ENCODE assay signal across 8 cellular contexts in genomic region chr1:84504580-84505021, GRCh38. TPM values are rescaled to one million over a fixed set of nuclear protein-coding genes. Genes with fewer than 3 reads are reported as not detected.
DNase-seq lines count a peak whose midpoint lies in the region; ATAC-seq and TF ChIP-seq lines count a peak whose summit lies in the region.

No MANE protein-coding gene starts in this region.

- peaks cover 1% of the 10 kb centered on the region for H3K4me1 ChIP-seq in ovary (ENCODE audit: insufficient read depth)

- TF ChIP-seq POLR2A in erythroblast (IDR thresholded peaks at IDR 0.05; ENCODE audit: low read length) (no peak), ovary (IDR thresholded peaks at IDR 0.05) (no peak)

- no peaks in the 10 kb centered on the region for H3K27me3 ChIP-seq in ovary

- H3K27ac ChIP-seq in RWPE1 (no peak overlapping the region), ovary (peak overlapping the region in 1 of 2 donors; percentile 93)

- H3K9me3 Mint-ChIP-seq in activated T-cell treated with anti-CD3 and anti-CD28 coated beads, Interleukin-2, amount 50 U/mL, for 72 hours, result no peaks in the 10 kb centered on the region

- peak in 1 of 2 donors; percentile 3 for ATAC-seq in activated T-cell treated with anti-CD3 and anti-CD28 coated beads, Interleukin-2, amount 50 U/mL, for 72 hours (replicated peaks in 1 of 2)

- CTCF ChIA-PET in RWPE1 (lab: Yijun Ruan, JAX), result interaction anchor here (1.3 kb wide), 1 partner anchor 115 kb away, joined by 7 read pairs; no protein-coding TSS in a partner anchor

- no peak for TF ChIP-seq CTCF in RWPE1 (conservative IDR thresholded peaks at IDR 0.05; ENCODE audit: low read depth)
- TF ChIP-seq CTCF in ovary (IDR thresholded peaks at IDR 0.05), result no peak

- peak in 1 of 2 donors; percentile 17 for DNase-seq in activated T-cell treated with anti-CD3 and anti-CD28 coated beads, Interleukin-2, amount 50 U/mL, for 72 hours
- no peak for DNase-seq in activated T-cell treated with anti-CD3 and anti-CD28 coated beads, Interleukin-2, amount 50 U/mL, for 1 hour
- DNase-seq in RWPE1 (ENCODE audit: low spot score) (peak; percentile 15), erythroblast (lab: John Stamatoyannopoulos, UW) (peak; percentile 50 to 63), ovary (no peak), NAMALWA (ENCODE audit: low spot score) (no peak), NCI-H1436 treated with DMSO at 0.1 percent for 48 hours (lab: John Stamatoyannopoulos, UW) (no peak), NCI-H748 treated with DMSO at 0.1 percent for 48 hours (lab: John Stamatoyannopoulos, UW) (no peak)

- peak overlapping the region; percentile 95 to 100 for H3K4me3 Mint-ChIP-seq in activated T-cell treated with anti-CD3 and anti-CD28 coated beads, Interleukin-2, amount 50 U/mL, for 72 hours

- TF ChIP-seq EP300 in ovary (IDR thresholded peaks at IDR 0.05), result no peak

- peaks cover 42% of the 10 kb centered on the region for H3K4me1 Mint-ChIP-seq in activated T-cell treated with anti-CD3 and anti-CD28 coated beads, Interleukin-2, amount 50 U/mL, for 72 hours (ENCODE audit: low read depth)

- peak overlapping the region; percentile 49 for H3K4me3 ChIP-seq in ovary

- intact Hi-C loops in ovary (cut with DNase I), result loop anchor here in 3 of 4 donors (10.0 kb wide), 2 partner anchors 60 to 70 kb away; partner anchors contain the start of gene CTBS (in 2 of the 3)

- peaks cover 12 to 21% of the 10 kb centered on the region in 2 donors for H3K36me3 Mint-ChIP-seq in activated T-cell treated with anti-CD3 and anti-CD28 coated beads, Interleukin-2, amount 50 U/mL, for 72 hours (ENCODE audit: insufficient read depth in 2 of 2)

- H3K36me3 ChIP-seq in ovary, result no peaks in the 10 kb centered on the region

- POLR2A ChIA-PET in RWPE1 (lab: Yijun Ruan, JAX; ENCODE audit: low non-redundant PET), result no interaction called here

- no peaks in the 10 kb centered on the region for H3K27me3 Mint-ChIP-seq in activated T-cell treated with anti-CD3 and anti-CD28 coated beads, Interleukin-2, amount 50 U/mL, for 72 hours (ENCODE audit: low read depth)

- H3K9me3 ChIP-seq in ovary, result no peaks in the 10 kb centered on the region

- H3K27ac Mint-ChIP-seq in activated T-cell treated with anti-CD3 and anti-CD28 coated beads, Interleukin-2, amount 50 U/mL, for 72 hours, result peak overlapping the region; percentile 100

- WGBS in ovary, 3 donors, result 13 to 15% (median 14%) methylated on average over 6 of the region's 6 CpGs

RNA-seq across cellular contexts. Expression of gene SPATA1, which starts 1.6 kb away (rescaled TPM):
- 1 to 10 TPM; 2.3 to 2.9 TPM for total RNA-seq in activated T-cell treated with anti-CD3 and anti-CD28 coated beads, Interleukin-2, amount 50 U/mL, for 72 hours
- total RNA-seq in ovary, result 1 to 10 TPM in 2 of 7 donors, under 1 TPM in 4, not detected in 1; 0.12 to 1.9 (median 0.62) TPM
- under 1 TPM; 0.18 to 0.22 TPM for polyA plus RNA-seq in ovary

RNA-seq across cellular contexts. Expression of gene GNG5, which starts 1.8 kb away (rescaled TPM):
- 100 to 1,000 TPM in 1 of 2 donors, 10 to 100 TPM in 1; 88.5 to 101 TPM for total RNA-seq in activated T-cell treated with anti-CD3 and anti-CD28 coated beads, Interleukin-2, amount 50 U/mL, for 72 hours
- 10 to 100 TPM; 26.2 to 86.6 (median 49.1) TPM for total RNA-seq in ovary
- 100 to 1,000 TPM in 1 of 2 donors, 10 to 100 TPM in 1; 82.0 to 211 TPM for polyA plus RNA-seq in ovary

RNA-seq across cellular contexts. Expression of gene RPF1, which starts 25.5 kb away (rescaled TPM):
- 10 to 100 TPM; 56.7 to 68.2 TPM for total RNA-seq in activated T-cell treated with anti-CD3 and anti-CD28 coated beads, Interleukin-2, amount 50 U/mL, for 72 hours
- total RNA-seq in ovary, result 10 to 100 TPM; 19.5 to 28.0 (median 24.8) TPM
- 10 to 100 TPM; 27.8 to 35.2 TPM for polyA plus RNA-seq in ovary

Comparison
In these comparisons a context has a peak if more than half of its experiments do, and no peak if none do; other contexts are left out.
1. DNase-seq: peak in RWPE1 (single experiment) and erythroblast (2 of 2); none in activated T-cell treated with anti-CD3 and anti-CD28 coated beads, Interleukin-2, amount 50 U/mL, for 1 hour (single experiment), ovary (0 of 5), NAMALWA (single experiment), NCI-H1436 treated with DMSO at 0.1 percent for 48 hours (single experiment) and NCI-H748 treated with DMSO at 0.1 percent for 48 hours (single experiment).